1 cellular context compared by ENCODE assay signal in genomic region chr11:9209604-9210003, GRCh38.
A peak's percentile ranks its signal among the peaks of the same experiment; 100 is the strongest.
TF ChIP-seq lines count a peak whose summit lies in the region.

No MANE protein-coding gene starts in this region.

TF ChIP-seq in GM12878, 131 proteins besides CTCF, POLR2A, EP300 and RAD21:
- TF ChIP-seq RELA (IDR thresholded peaks at IDR 0.05; ENCODE audit: borderline replicate concordance, partially characterized antibody): peak; percentile 34
- peak; percentile 55; the same call in 1 of the 2 replicates for TF ChIP-seq HDGF (IDR thresholded peaks at IDR 0.05)
- TF ChIP-seq JUNB (IDR thresholded peaks at IDR 0.05): peak; percentile 61
- TF ChIP-seq EED (IDR thresholded peaks at IDR 0.05; ENCODE audit: low read depth): peak; percentile 25; the same call in 1 of the 2 replicates
- 0 out of 2 replicates have a peak, but pooled peaks have one; percentile 6 for TF ChIP-seq GATAD2B (conservative IDR thresholded peaks at IDR 0.05; ENCODE audit: low read depth)
